Comparison of ENCODE assay signal across 1 cellular context in genomic region chr7:75806560-75807307, GRCh38.
A peak's percentile ranks its signal among the peaks of the same experiment; 100 is the strongest.
TF ChIP-seq lines count a peak whose summit lies in the region.

No MANE protein-coding gene starts in this region.

TF ChIP-seq in GM23338, 12 proteins besides CTCF, POLR2A, EP300 and RAD21 (continued from another document):
- TF ChIP-seq ZNF462 (CRISPR knock-in tag; IDR thresholded peaks at IDR 0.05) (0 out of 2 replicates have a peak, but pooled peaks have one; percentile 39), EZH2phosphoT487 (IDR thresholded peaks at IDR 0.05; ENCODE audit: unreplicated experiment) (no peak)
